Comparison of ENCODE assay signal across 8 cellular contexts in the genomic region with DNA sequence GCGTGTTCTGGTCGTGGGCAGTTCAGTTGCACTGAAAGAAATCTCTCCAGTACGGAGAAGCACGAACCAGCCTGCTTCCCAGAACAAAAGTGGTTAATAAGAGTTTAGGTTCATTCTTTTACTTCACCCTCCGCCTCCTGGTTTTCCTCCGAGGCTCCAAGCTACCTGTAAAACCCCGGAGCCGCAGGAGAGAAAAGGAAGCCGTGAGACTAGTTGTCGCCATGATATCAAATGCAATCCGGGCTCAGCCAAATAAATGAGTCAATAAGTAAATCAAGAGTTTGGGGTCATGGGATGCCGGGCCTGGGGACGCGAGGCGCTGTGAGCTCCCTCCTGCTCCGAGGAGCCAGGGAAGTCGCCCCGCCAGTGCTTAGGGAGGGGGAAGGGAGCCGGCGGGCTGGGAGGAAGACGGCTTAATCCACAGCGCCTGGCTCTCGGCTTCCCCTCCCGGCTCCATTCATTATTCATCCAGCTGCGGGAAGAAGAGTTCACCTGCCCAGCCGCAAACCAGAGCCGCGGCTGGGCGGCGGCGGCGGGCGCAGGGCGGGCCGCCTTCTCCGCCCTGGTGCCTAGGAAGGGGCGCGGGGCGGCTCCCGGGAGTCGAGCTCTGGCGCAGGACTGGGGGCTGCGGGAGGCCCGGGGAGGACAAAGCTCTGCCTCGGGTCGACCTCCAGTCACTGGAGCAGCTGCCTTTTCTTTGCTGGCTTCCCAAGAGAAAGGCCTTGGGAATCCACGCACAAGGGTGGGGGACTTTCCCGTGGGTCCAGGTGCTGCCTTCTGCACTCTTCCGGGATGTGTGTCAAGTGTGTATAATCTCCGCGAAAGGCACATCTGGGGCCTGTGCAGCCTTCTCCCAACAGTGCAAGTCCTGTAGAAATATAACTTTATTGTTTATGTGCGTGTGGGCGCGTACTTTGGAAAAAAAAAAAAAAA. TPM values are rescaled to one million over a fixed set of nuclear protein-coding genes. Genes with fewer than 3 reads are reported as not detected.
A peak's percentile ranks its signal among the peaks of the same experiment; 100 is the strongest.
DNase-seq lines count a peak whose midpoint lies in the region; FAIRE-seq and TF ChIP-seq lines count a peak whose summit lies in the region.

No MANE protein-coding gene starts in this region.

- no peak overlapping the region for H3K27ac ChIP-seq in smooth muscle cell (ENCODE audit: low read depth)

- POLR2A ChIA-PET in GM10248 (lab: Yijun Ruan, JAX): no interaction called here

- H3K9ac ChIP-seq in NT2/D1 (ENCODE audit: insufficient read length, low read depth) (peak overlapping the region; percentile 90), smooth muscle cell (ENCODE audit: low read depth) (peak overlapping the region; percentile 51)

- H3K9me3 ChIP-seq in NT2/D1 (ENCODE audit: insufficient read depth, low read length): no peaks in the 10 kb centered on the region
- H3K9me3 ChIP-seq in smooth muscle cell (replicated peaks; ENCODE audit: low read depth): no peaks in the 10 kb centered on the region

- 1% methylated on average over 38 of the region's 54 CpGs for WGBS in smooth muscle cell (ENCODE audit: low lambda C conversion rate)

- TF ChIP-seq CTCF in GM10248 (IDR thresholded peaks at IDR 0.05; ENCODE audit: control extremely low read depth, extremely low read depth, low read depth, missing control alignments): no peak
- no peak for TF ChIP-seq CTCF in bronchial epithelial cell (IDR thresholded peaks at IDR 0.05; ENCODE audit: insufficient read depth, low read length, severe bottlenecking)
- no peak for TF ChIP-seq CTCF in smooth muscle cell (IDR thresholded peaks at IDR 0.05; ENCODE audit: borderline replicate concordance, insufficient read depth, poor library complexity, severe bottlenecking)

- H3K36me3 ChIP-seq in NT2/D1 (ENCODE audit: insufficient read depth, insufficient read length, low read length) (no peaks in the 10 kb centered on the region), bronchial epithelial cell (ENCODE audit: control insufficient read depth, insufficient read depth, low read length) (no peaks in the 10 kb centered on the region), smooth muscle cell (ENCODE audit: low read depth) (no peaks in the 10 kb centered on the region)

- FAIRE-seq in bronchial epithelial cell (lab: Jason Lieb, UNC): no peak

- CTCF ChIA-PET in GM10248 (lab: Yijun Ruan, JAX): no interaction called here

- peak overlapping the region; percentile 78 for H3K4me3 ChIP-seq in NT2/D1 (ENCODE audit: insufficient read length, low read depth)
- H3K4me3 ChIP-seq in bronchial epithelial cell (ENCODE audit: low read depth, low read length): peak overlapping the region; percentile 53
- H3K4me3 ChIP-seq in smooth muscle cell: peak overlapping the region; percentile 87

- peak overlapping the region; percentile 99 for H3K4me2 ChIP-seq in smooth muscle cell

- peak overlapping the region; percentile 95 for H2AFZ ChIP-seq in smooth muscle cell (ENCODE audit: low read depth)

- DNase-seq in A172 (ENCODE audit: low spot score) (peak; percentile 3), GM10248 (ENCODE audit: extremely low spot score) (peak; percentile 20), NT2/D1 (ENCODE audit: low read depth, low spot score) (no peak), bronchial epithelial cell (ENCODE audit: low read depth) (peak; percentile 40), islet precursor cell (peak; percentile 83), smooth muscle cell (lab: John Stamatoyannopoulos, UW; ENCODE audit: unreplicated experiment) (peak; percentile 10), NK-92 (lab: John Stamatoyannopoulos, UW; ENCODE audit: unreplicated experiment) (no peak), activated gamma-delta T cell treated with Interleukin-2 at 50 U/mL for 16 hours (no peak)

- H3K27me3 ChIP-seq in NT2/D1 (ENCODE audit: insufficient read depth, insufficient read length) (peaks cover 8% of the 10 kb centered on the region), bronchial epithelial cell (ENCODE audit: control insufficient read depth, insufficient read depth, low read length) (no peaks in the 10 kb centered on the region), smooth muscle cell (ENCODE audit: low read depth) (no peaks in the 10 kb centered on the region)

- peaks cover 8% of the 10 kb centered on the region for H3F3A ChIP-seq in smooth muscle cell (ENCODE audit: low read depth)

- no peaks in the 10 kb centered on the region for H3K4me1 ChIP-seq in NT2/D1 (ENCODE audit: insufficient read depth, insufficient read length)
- no peaks in the 10 kb centered on the region for H3K4me1 ChIP-seq in smooth muscle cell (ENCODE audit: low read depth)

- no peaks in the 10 kb centered on the region for H4K20me1 ChIP-seq in smooth muscle cell (ENCODE audit: low read depth)

- peaks cover 9% of the 10 kb centered on the region for H3K79me2 ChIP-seq in smooth muscle cell (ENCODE audit: low read depth)

RNA-seq across cellular contexts. Expression of a gene that starts 1.7 kb away (rescaled TPM):
- total RNA-seq in A172 (2014; rRNA removed; shearing (Covaris generic)): 0.81 and 1.2 TPM in 2 replicates
- total RNA-seq in bronchial epithelial cell: 12.2 and 13.7 TPM in 2 replicates
- 7.5 and 8.1 TPM in 2 replicates for total RNA-seq in smooth muscle cell
- 0.55 and 5.0 TPM in 2 replicates for polyA plus RNA-seq in smooth muscle cell

Comparison
In these comparisons a context has a peak if more than half of its experiments do, and no peak if none do; other contexts are left out.
1. DNase-seq: peak in A172 (single experiment), GM10248 (single experiment), bronchial epithelial cell (single experiment), islet precursor cell (single experiment) and smooth muscle cell (single experiment); none in NT2/D1 (single experiment), NK-92 (single experiment) and activated gamma-delta T cell treated with Interleukin-2 at 50 U/mL for 16 hours (single experiment).
2. Peak in every context shown above with its lines, with median percentiles within 50 percentile points of each other: H3K4me3 ChIP-seq.